Comparison of ENCODE assay signal across 9 cellular contexts in genomic region chr11:128523616-128524015, GRCh38.
DNase-seq lines count a peak whose midpoint lies in the region; ATAC-seq, FAIRE-seq and TF ChIP-seq lines count a peak whose summit lies in the region.
"Had no signal": no experiment of that assay in that cellular context is flagged by ENCODE, and none has a peak within 500 bp of the region (broad histone marks: within the 10 kb centered on the region; RNA-seq: fewer than 3 reads in every experiment).

No MANE protein-coding gene starts in this region.

- TF ChIP-seq CTCF in kidney (IDR thresholded peaks at IDR 0.05; ENCODE audit: borderline replicate concordance, extremely low read depth, insufficient read depth), result no peak
- TF ChIP-seq CTCF in thoracic aorta (IDR thresholded peaks at IDR 0.05), result no peak

- peaks cover 8 to 12% of the 10 kb centered on the region in 2 donors for H3K4me1 ChIP-seq in kidney (ENCODE audit: control insufficient read depth in 1 of 2, insufficient read depth in 1 of 2, low read depth in 1 of 2, low read length in 2 of 2)
- peaks cover 30 to 43% of the 10 kb centered on the region in 2 donors for H3K4me1 ChIP-seq in thoracic aorta (ENCODE audit: control insufficient read depth in 1 of 2, low read depth in 2 of 2)

- H3K4me3 ChIP-seq in kidney (ENCODE audit: low read length in 2 of 2) (no peak overlapping the region), thoracic aorta (peak overlapping the region; percentile 99)

- no peaks in the 10 kb centered on the region for H3K9me3 Mint-ChIP-seq in T-helper 2 cell treated with Interferon-gamma antibody and Interleukin-4, amounts not matched to agents 5 μg/mL and 100 μg/mL, for 36 hours
- H3K9me3 Mint-ChIP-seq in activated naive CD8-positive, alpha-beta T cell treated with anti-CD3 and anti-CD28 coated beads for 36 hours, result no peaks in the 10 kb centered on the region

- H3K27ac ChIP-seq in kidney (ENCODE audit: low read depth in 2 of 2, low read length in 2 of 2) (peak overlapping the region; percentile 83 to 89), thoracic aorta (peak overlapping the region; percentile 98 to 99)

- FAIRE-seq in kidney (lab: Jason Lieb, UNC), result no peak

- no peaks in the 10 kb centered on the region for H3K27me3 Mint-ChIP-seq in T-helper 2 cell treated with Interferon-gamma antibody and Interleukin-4, amounts not matched to agents 5 μg/mL and 100 μg/mL, for 36 hours (ENCODE audit: low read depth)
- H3K27me3 Mint-ChIP-seq in activated naive CD8-positive, alpha-beta T cell treated with anti-CD3 and anti-CD28 coated beads for 36 hours, result no peaks in the 10 kb centered on the region

- no peaks in the 10 kb centered on the region for H3K27me3 ChIP-seq in thoracic aorta (replicated peaks; ENCODE audit: insufficient read depth)

- peak overlapping the region in 1 of 2 donors; percentile 83 for H3K9ac ChIP-seq in kidney (ENCODE audit: low read length in 2 of 2)

- intact Hi-C loops in kidney (cut with DNase I), result no loop called here

- H3K9me3 ChIP-seq in kidney (ENCODE audit: control insufficient read depth in 1 of 2, low read length in 2 of 2) (no peaks in the 10 kb centered on the region), thoracic aorta (no peaks in the 10 kb centered on the region)

- ATAC-seq in thoracic aorta (ENCODE audit: insufficient number of reproducible peaks, low FRiP score, low read depth) (no peak), GM19455 (IDR thresholded peaks at IDR 0.05; ENCODE audit: unreplicated experiment) (no peak), GM18511 (IDR thresholded peaks at IDR 0.05; ENCODE audit: unreplicated experiment) (no peak)

- no peak for DNase-seq in T-helper 2 cell treated with Interferon-gamma antibody and Interleukin-4, amounts not matched to agents 5 μg/mL and 100 μg/mL, for 36 hours (ENCODE audit: low spot score)
- no peak for DNase-seq in T-helper 2 cell
- DNase-seq in activated naive CD8-positive, alpha-beta T cell treated with anti-CD3 and anti-CD28 coated beads for 36 hours, result no peak
- DNase-seq in kidney, result no peak
- no peak for DNase-seq in thoracic aorta (ENCODE audit: low spot score)
- DNase-seq in SW 1271 (lab: John Stamatoyannopoulos, UW), result no peak
- DNase-seq: WERI-Rb-1 had no signal

- peak overlapping the region; percentile 97 for H3K27ac Mint-ChIP-seq in T-helper 2 cell treated with Interferon-gamma antibody and Interleukin-4, amounts not matched to agents 5 μg/mL and 100 μg/mL, for 36 hours
- H3K27ac Mint-ChIP-seq in activated naive CD8-positive, alpha-beta T cell treated with anti-CD3 and anti-CD28 coated beads for 36 hours, result peak overlapping the region; percentile 99

- peaks cover 54% of the 10 kb centered on the region for H3K4me1 Mint-ChIP-seq in T-helper 2 cell treated with Interferon-gamma antibody and Interleukin-4, amounts not matched to agents 5 μg/mL and 100 μg/mL, for 36 hours (ENCODE audit: low read depth)
- peaks cover 50% of the 10 kb centered on the region for H3K4me1 Mint-ChIP-seq in activated naive CD8-positive, alpha-beta T cell treated with anti-CD3 and anti-CD28 coated beads for 36 hours

- H3K4me3 Mint-ChIP-seq in T-helper 2 cell treated with Interferon-gamma antibody and Interleukin-4, amounts not matched to agents 5 μg/mL and 100 μg/mL, for 36 hours, result peak overlapping the region; percentile 86
- peak overlapping the region; percentile 97 for H3K4me3 Mint-ChIP-seq in activated naive CD8-positive, alpha-beta T cell treated with anti-CD3 and anti-CD28 coated beads for 36 hours

- H3K36me3 ChIP-seq in kidney (ENCODE audit: control insufficient read depth in 1 of 2, insufficient read depth in 2 of 2, low read length in 2 of 2) (no peaks in the 10 kb centered on the region), thoracic aorta (no peaks in the 10 kb centered on the region)
- H3K36me3 ChIP-seq: WERI-Rb-1 had no signal

- H3K36me3 Mint-ChIP-seq in T-helper 2 cell treated with Interferon-gamma antibody and Interleukin-4, amounts not matched to agents 5 μg/mL and 100 μg/mL, for 36 hours (ENCODE audit: low read depth), result peaks cover 31% of the 10 kb centered on the region
- peaks cover 32% of the 10 kb centered on the region for H3K36me3 Mint-ChIP-seq in activated naive CD8-positive, alpha-beta T cell treated with anti-CD3 and anti-CD28 coated beads for 36 hours
